ENCODE assay signal across 11 cellular contexts in the genomic region with DNA sequence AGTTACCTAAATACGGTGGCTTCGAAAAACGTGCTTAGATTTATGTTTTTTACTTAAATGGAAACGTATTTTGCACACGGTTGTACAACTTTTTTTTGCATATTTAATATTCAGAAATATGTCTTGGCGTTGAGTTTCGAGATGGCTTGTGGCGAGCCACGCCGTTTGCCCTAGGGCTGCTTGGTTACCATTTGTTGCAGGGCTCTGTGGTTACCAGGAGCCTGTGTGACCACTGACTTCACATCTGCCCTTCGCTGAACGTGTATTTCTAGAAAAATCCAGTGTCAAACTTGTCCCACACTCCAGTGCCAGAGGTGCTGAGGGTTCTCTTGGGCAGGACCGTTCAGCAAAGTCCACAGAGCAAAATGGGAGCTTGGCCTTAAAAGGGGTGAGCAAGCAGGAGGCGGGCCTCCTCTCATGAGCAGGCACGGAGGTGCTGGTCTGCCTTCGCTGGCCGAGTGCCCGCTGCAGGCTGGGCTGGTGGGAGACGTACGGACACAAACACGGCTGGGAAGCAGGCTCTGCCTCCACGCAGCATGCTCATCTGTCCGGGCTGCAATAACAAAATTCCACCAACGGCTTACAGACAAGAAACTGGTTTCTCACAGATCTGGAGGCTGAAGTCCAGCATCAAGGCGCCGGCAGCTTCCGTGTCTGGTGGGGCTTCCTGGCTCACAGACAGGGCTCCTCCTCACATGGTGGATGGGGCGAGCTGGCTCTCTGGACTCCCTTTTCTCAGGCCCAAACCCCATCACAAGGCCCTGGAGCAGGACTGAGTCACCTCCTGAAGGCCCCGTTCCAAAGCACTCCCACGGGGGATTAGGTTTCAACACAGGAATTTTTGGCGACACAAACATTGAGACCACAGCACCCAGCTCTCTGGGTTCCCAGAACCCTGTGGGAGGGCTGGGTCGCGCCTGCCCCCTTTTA. TPM values are rescaled to one million over a fixed set of nuclear protein-coding genes. Genes with fewer than 3 reads are reported as not detected.
A peak's percentile ranks its signal among the peaks of the same experiment; 100 is the strongest.
DNase-seq lines count a peak whose midpoint lies in the region; ATAC-seq and TF ChIP-seq lines count a peak whose summit lies in the region.
"Had no signal": no experiment of that assay in that cellular context is flagged by ENCODE, and none has a peak within 500 bp of the region (broad histone marks: within the 10 kb centered on the region; RNA-seq: fewer than 3 reads in every experiment).

No MANE protein-coding gene starts in this region.

- H3K4me3 Mint-ChIP-seq in activated CD8-positive, alpha-beta T cell treated with anti-CD3 and anti-CD28 coated beads, Interleukin-2, amount 10 ng/mL, durations not matched to agents 7 days and 5 days = peak overlapping the region; percentile 74
- no peak overlapping the region for H3K4me3 Mint-ChIP-seq in progenitor cell of endocrine pancreas (ENCODE audit: low read depth)

- H2BK5ac ChIP-seq in mesenchymal stem cell (ENCODE audit: low read depth, low read length, poor library complexity, severe bottlenecking) = no peak overlapping the region

- H2BK120ac ChIP-seq in mesenchymal stem cell (ENCODE audit: low read depth, low read length) = no peak overlapping the region

- no peak overlapping the region for H3K14ac ChIP-seq in mesenchymal stem cell (ENCODE audit: low read length in 2 of 2)

- peak overlapping the region in 9 of 11 experiments; percentile 27 to 88 (median 78); a peak in 16 of 22 replicates for H3K27ac ChIP-seq in BLaER1 treated with 17β-estradiol and CSF1 and Interleukin-3, amounts not matched to agents 10 nM and 100 nM
- H3K27ac ChIP-seq in mesenchymal stem cell (ENCODE audit: low read length, poor library complexity, severe bottlenecking) = no peak overlapping the region

- H2BK12ac ChIP-seq in mesenchymal stem cell (ENCODE audit: low read length in 2 of 2) = no peak overlapping the region

- CTCF ChIA-PET in activated CD8-positive, alpha-beta T cell treated with anti-CD3 and anti-CD28 coated beads, Interleukin-2, amount 10 ng/mL, durations not matched to agents 7 days and 5 days (lab: Charles Lee) = no interaction called here

- TF ChIP-seq CTCF in progenitor cell of endocrine pancreas (IDR thresholded peaks at IDR 0.05; ENCODE audit: unreplicated experiment) = no peak

- H3K4me2 ChIP-seq in BLaER1 treated with 17β-estradiol and CSF1 and Interleukin-3, amounts not matched to agents 10 nM and 100 nM = peak overlapping the region; percentile 64 to 94 (median 81)
- H3K4me2 ChIP-seq in mesenchymal stem cell (ENCODE audit: low read length, poor library complexity, severe bottlenecking) = no peak overlapping the region

- H2BK15ac ChIP-seq in mesenchymal stem cell (ENCODE audit: low read depth, poor library complexity, severe bottlenecking) = peak overlapping the region; percentile 41

- no peak overlapping the region for H3K4me3 ChIP-seq in BLaER1 treated with 17β-estradiol and CSF1 and Interleukin-3, amounts not matched to agents 10 nM and 100 nM
- H3K4me3 ChIP-seq in mesenchymal stem cell (ENCODE audit: insufficient read depth in 1 of 2, low read depth in 1 of 2, low read length in 2 of 2) (peak overlapping the region in 1 of 2 experiments; percentile 50), H7 (ENCODE audit: insufficient read depth, low read depth, low read length) (no peak overlapping the region)

- no peak overlapping the region for H4K8ac ChIP-seq in mesenchymal stem cell (ENCODE audit: low read length)

- peaks cover 34% of the 10 kb centered on the region for H3K36me3 Mint-ChIP-seq in activated CD8-positive, alpha-beta T cell treated with anti-CD3 and anti-CD28 coated beads, Interleukin-2, amount 10 ng/mL, durations not matched to agents 7 days and 5 days (ENCODE audit: low read depth)
- H3K36me3 Mint-ChIP-seq in progenitor cell of endocrine pancreas (ENCODE audit: insufficient read depth) = no peaks in the 10 kb centered on the region

- H3K4me1 Mint-ChIP-seq in activated CD8-positive, alpha-beta T cell treated with anti-CD3 and anti-CD28 coated beads, Interleukin-2, amount 10 ng/mL, durations not matched to agents 7 days and 5 days (ENCODE audit: low read depth) = peaks cover 78% of the 10 kb centered on the region
- H3K4me1 Mint-ChIP-seq in progenitor cell of endocrine pancreas (ENCODE audit: low read depth) = peaks cover 7% of the 10 kb centered on the region

- H3K23ac ChIP-seq in mesenchymal stem cell (ENCODE audit: low read length in 2 of 2) = no peak overlapping the region

- H3K36me3 ChIP-seq in BLaER1 treated with 17β-estradiol and CSF1 and Interleukin-3, amounts not matched to agents 10 nM and 100 nM = peaks cover 17 to 32% (median 28%) of the 10 kb centered on the region in 11 experiments
- H3K36me3 ChIP-seq in mesenchymal stem cell (ENCODE audit: control insufficient read depth in 1 of 2, insufficient read depth in 2 of 2, low read depth in 1 of 2, low read length in 2 of 2) (peaks cover 30 to 32% of the 10 kb centered on the region in 2 experiments), H7 (replicated peaks; ENCODE audit: control insufficient read depth, insufficient read depth, low read length) (peaks cover 11% of the 10 kb centered on the region)

- H4K91ac ChIP-seq in mesenchymal stem cell (ENCODE audit: low read length) = peak overlapping the region; percentile 87

- H3K4me1 ChIP-seq in BLaER1 treated with 17β-estradiol and CSF1 and Interleukin-3, amounts not matched to agents 10 nM and 100 nM = peaks cover 75 to 99% (median 96%) of the 10 kb centered on the region in 10 experiments
- peaks cover 33% of the 10 kb centered on the region for H3K4me1 ChIP-seq in mesenchymal stem cell (ENCODE audit: control insufficient read depth, insufficient read depth, low read depth, low read length)

- peaks cover 27% of the 10 kb centered on the region for H3K79me1 ChIP-seq in mesenchymal stem cell (replicated peaks; ENCODE audit: low read length, poor library complexity, severe bottlenecking)

- 89% methylated on average over 33 of the region's 33 CpGs for WGBS in mesenchymal stem cell

- peak overlapping the region in 8 of 11 experiments; percentile 12 to 64 (median 45); a peak in 9 of 22 replicates for H3K9ac ChIP-seq in BLaER1 treated with 17β-estradiol and CSF1 and Interleukin-3, amounts not matched to agents 10 nM and 100 nM
- H3K9ac ChIP-seq in mesenchymal stem cell (ENCODE audit: low read length) = peak overlapping the region; percentile 10

- ATAC-seq in activated CD8-positive, alpha-beta T cell treated with anti-CD3 and anti-CD28 coated beads, Interleukin-2, amount 10 ng/mL, durations not matched to agents 7 days and 5 days = no peak

- H3K18ac ChIP-seq in mesenchymal stem cell (ENCODE audit: low read depth in 1 of 2, low read length in 2 of 2) = peak overlapping the region in 1 of 2 experiments; percentile 7

- H3K9me3 ChIP-seq in BLaER1 treated with 17β-estradiol and CSF1 and Interleukin-3, amounts not matched to agents 10 nM and 100 nM (replicated peaks in 1 of 11) = no peaks in the 10 kb centered on the region
- no peaks in the 10 kb centered on the region for H3K9me3 ChIP-seq in mesenchymal stem cell (ENCODE audit: control insufficient read depth, low read length)

- H3K9me3 Mint-ChIP-seq in activated CD8-positive, alpha-beta T cell treated with anti-CD3 and anti-CD28 coated beads, Interleukin-2, amount 10 ng/mL, durations not matched to agents 7 days and 5 days (ENCODE audit: insufficient read depth) = no peaks in the 10 kb centered on the region
- no peaks in the 10 kb centered on the region for H3K9me3 Mint-ChIP-seq in progenitor cell of endocrine pancreas (ENCODE audit: low read depth)

- no peaks in the 10 kb centered on the region for H3K27me3 ChIP-seq in BLaER1 treated with 17β-estradiol and CSF1 and Interleukin-3, amounts not matched to agents 10 nM and 100 nM
- H3K27me3 ChIP-seq in mesenchymal stem cell (ENCODE audit: control insufficient read depth in 1 of 2, insufficient read depth in 1 of 2, low read length in 2 of 2) = no peaks in the 10 kb centered on the region
- H3K27me3 ChIP-seq in H7 (ENCODE audit: control insufficient read depth, insufficient read depth, low read length) = no peaks in the 10 kb centered on the region

- H3K4ac ChIP-seq in mesenchymal stem cell (ENCODE audit: low read depth in 1 of 2, low read length in 2 of 2) = no peak overlapping the region

- DNase-seq in HK-2 (ENCODE audit: unreplicated experiment) (peak; percentile 47), mesenchymal stem cell (peak; percentile 59), H7 (no peak), progenitor cell of endocrine pancreas (ENCODE audit: low spot score, unreplicated experiment) (no peak), cerebellar cortex (ENCODE audit: low spot score) (no peak), NCI-H2196 treated with DMSO at 0.1 percent for 48 hours (lab: John Stamatoyannopoulos, UW; ENCODE audit: unreplicated experiment) (no peak)
- peak; percentile 39 for DNase-seq in activated CD8-positive, alpha-beta T cell treated with anti-CD3 and anti-CD28 coated beads, Interleukin-2, amount 10 ng/mL, durations not matched to agents 7 days and 5 days
- DNase-seq: effector CD8-positive, alpha-beta T cell; midbrain; NCI-H1092 treated with DMSO at 0.1 percent for 48 hours had no signal

- H2AFZ ChIP-seq in mesenchymal stem cell (ENCODE audit: low read depth, low read length) = no peak overlapping the region

- peak overlapping the region; percentile 92 for H3K27ac Mint-ChIP-seq in activated CD8-positive, alpha-beta T cell treated with anti-CD3 and anti-CD28 coated beads, Interleukin-2, amount 10 ng/mL, durations not matched to agents 7 days and 5 days
- H3K27ac Mint-ChIP-seq in progenitor cell of endocrine pancreas = no peak overlapping the region

- H2AK5ac ChIP-seq in mesenchymal stem cell (ENCODE audit: low read length, severe bottlenecking) = no peak overlapping the region

- H3K27me3 Mint-ChIP-seq in activated CD8-positive, alpha-beta T cell treated with anti-CD3 and anti-CD28 coated beads, Interleukin-2, amount 10 ng/mL, durations not matched to agents 7 days and 5 days (ENCODE audit: low read depth) = no peaks in the 10 kb centered on the region
- peaks cover 10% of the 10 kb centered on the region for H3K27me3 Mint-ChIP-seq in progenitor cell of endocrine pancreas

- peaks cover 12 to 48% (median 34%) of the 10 kb centered on the region in 11 experiments; a peak in 20 of 22 replicates for H4K20me1 ChIP-seq in BLaER1 treated with 17β-estradiol and CSF1 and Interleukin-3, amounts not matched to agents 10 nM and 100 nM

- POLR2A ChIA-PET in activated CD8-positive, alpha-beta T cell treated with anti-CD3 and anti-CD28 coated beads, Interleukin-2, amount 10 ng/mL, durations not matched to agents 7 days and 5 days (lab: Charles Lee) = interaction anchor here (1.1 to 1.7 kb wide), 2 partner anchors 11 to 22 kb away, joined by 3 to 10 read pairs; no protein-coding TSS in a partner anchor

RNA-seq across cellular contexts. Expression of a gene that starts 5.4 kb away (rescaled TPM):
- total RNA-seq in activated CD8-positive, alpha-beta T cell treated with anti-CD3 and anti-CD28 coated beads, Interleukin-2, amount 10 ng/mL, durations not matched to agents 7 days and 5 days = 10 to 100 TPM; 57.9 to 60.4 TPM
- polyA plus RNA-seq in mesenchymal stem cell (2013, experiment 1 of 2) = 94.6 TPM
- polyA plus RNA-seq in mesenchymal stem cell (2013, experiment 2 of 2) = 92.6 TPM
- total RNA-seq in H7 (2014; rRNA removed; shearing (Covaris generic)) = 49.4 and 83.8 TPM in 2 replicates
- 40.5 and 40.6 TPM in 2 replicates for total RNA-seq in progenitor cell of endocrine pancreas

RNA-seq across cellular contexts. Expression of a gene that starts 7.0 kb away (rescaled TPM):
- total RNA-seq in activated CD8-positive, alpha-beta T cell treated with anti-CD3 and anti-CD28 coated beads, Interleukin-2, amount 10 ng/mL, durations not matched to agents 7 days and 5 days = 10 to 100 TPM; 36.6 to 36.7 TPM
- 102 TPM for polyA plus RNA-seq in mesenchymal stem cell (2013, experiment 1 of 2)
- 105 TPM for polyA plus RNA-seq in mesenchymal stem cell (2013, experiment 2 of 2)
- total RNA-seq in H7 (2014; rRNA removed; shearing (Covaris generic)) = 35.2 and 51.9 TPM in 2 replicates
- total RNA-seq in progenitor cell of endocrine pancreas = 33.0 and 36.4 TPM in 2 replicates

Comparison
In these comparisons a context has a peak if more than half of its experiments do, and no peak if none do; other contexts are left out.
1. DNase-seq: peak in HK-2 (single experiment), activated CD8-positive, alpha-beta T cell treated with anti-CD3 and anti-CD28 coated beads, Interleukin-2, amount 10 ng/mL, durations not matched to agents 7 days and 5 days (single experiment) and mesenchymal stem cell (single experiment); none in H7 (single experiment), progenitor cell of endocrine pancreas (single experiment), cerebellar cortex (single experiment) and NCI-H2196 treated with DMSO at 0.1 percent for 48 hours (single experiment).